20 cellular contexts compared by ENCODE assay signal in genomic region chr19:38470788-38471480, GRCh38. TPM values are rescaled to one million over a fixed set of nuclear protein-coding genes. Genes with fewer than 3 reads are reported as not detected.
"Had no signal": no experiment of that assay in that cellular context is flagged by ENCODE, and none has a peak within 500 bp of the region (broad histone marks: within the 10 kb centered on the region; RNA-seq: fewer than 3 reads in every experiment).

No MANE protein-coding gene starts in this region.

- H3K4me3 ChIP-seq: coronary artery, heart right ventricle, right atrium auricular region, sigmoid colon, skin epidermis had no signal

- H3K27ac Mint-ChIP-seq: mesothelial cell of epicardium; natural killer cell treated with Interleukin-12 subunit alpha and Interleukin-12 subunit beta and Interleukin-15 and Interleukin-18, amount 100 ng/mL, for 72 hours had no signal

- H3K27ac ChIP-seq: coronary artery, heart right ventricle, neutrophil, right atrium auricular region, sigmoid colon, skin epidermis had no signal

- H3K36me3 Mint-ChIP-seq: mesothelial cell of epicardium; natural killer cell treated with Interleukin-12 subunit alpha and Interleukin-12 subunit beta and Interleukin-15 and Interleukin-18, amount 100 ng/mL, for 72 hours had no signal

- H3K9me3 ChIP-seq: neutrophil, right atrium auricular region, sigmoid colon had no signal

- ATAC-seq: heart right ventricle; left lobe of liver; natural killer cell treated with Interleukin-12 subunit alpha and Interleukin-12 subunit beta and Interleukin-15 and Interleukin-18, amount 100 ng/mL, for 72 hours had no signal

- H3K9me3 Mint-ChIP-seq: mesothelial cell of epicardium; natural killer cell treated with Interleukin-12 subunit alpha and Interleukin-12 subunit beta and Interleukin-15 and Interleukin-18, amount 100 ng/mL, for 72 hours had no signal

- H3K4me1 Mint-ChIP-seq: mesothelial cell of epicardium had no signal

- H3K27me3 ChIP-seq: right atrium auricular region, sigmoid colon had no signal

- H3K4me3 Mint-ChIP-seq: mesothelial cell of epicardium; natural killer cell treated with Interleukin-12 subunit alpha and Interleukin-12 subunit beta and Interleukin-15 and Interleukin-18, amount 100 ng/mL, for 72 hours had no signal

- DNase-seq: effector CD4-positive, alpha-beta T cell; foreskin melanocyte; heart right ventricle; hypothalamus; islet precursor cell; mammary epithelial cell; sigmoid colon; stimulated activated naive CD4-positive, alpha-beta T cell treated with Interleukin-2 at 50 U/mL for 16 hours; trophoblast cell had no signal

- H3K4me1 ChIP-seq: heart right ventricle, right atrium auricular region, sigmoid colon had no signal

- H3K36me3 ChIP-seq: heart right ventricle, neutrophil, right atrium auricular region, sigmoid colon had no signal

RNA-seq across cellular contexts. Expression of gene RYR1, which starts 37.4 kb away (rescaled TPM):
- total RNA-seq: dermis microvascular lymphatic vessel endothelial cell had no signal

RNA-seq across cellular contexts. Expression of gene RASGRP4, which starts 44.9 kb away (rescaled TPM):
- total RNA-seq: chondrocyte, dermis microvascular lymphatic vessel endothelial cell, glomerular endothelial cell, mammary epithelial cell, osteocyte had no signal
- polyA plus RNA-seq: mammary epithelial cell had no signal
